8 cellular contexts compared by ENCODE assay signal in the genomic region with DNA sequence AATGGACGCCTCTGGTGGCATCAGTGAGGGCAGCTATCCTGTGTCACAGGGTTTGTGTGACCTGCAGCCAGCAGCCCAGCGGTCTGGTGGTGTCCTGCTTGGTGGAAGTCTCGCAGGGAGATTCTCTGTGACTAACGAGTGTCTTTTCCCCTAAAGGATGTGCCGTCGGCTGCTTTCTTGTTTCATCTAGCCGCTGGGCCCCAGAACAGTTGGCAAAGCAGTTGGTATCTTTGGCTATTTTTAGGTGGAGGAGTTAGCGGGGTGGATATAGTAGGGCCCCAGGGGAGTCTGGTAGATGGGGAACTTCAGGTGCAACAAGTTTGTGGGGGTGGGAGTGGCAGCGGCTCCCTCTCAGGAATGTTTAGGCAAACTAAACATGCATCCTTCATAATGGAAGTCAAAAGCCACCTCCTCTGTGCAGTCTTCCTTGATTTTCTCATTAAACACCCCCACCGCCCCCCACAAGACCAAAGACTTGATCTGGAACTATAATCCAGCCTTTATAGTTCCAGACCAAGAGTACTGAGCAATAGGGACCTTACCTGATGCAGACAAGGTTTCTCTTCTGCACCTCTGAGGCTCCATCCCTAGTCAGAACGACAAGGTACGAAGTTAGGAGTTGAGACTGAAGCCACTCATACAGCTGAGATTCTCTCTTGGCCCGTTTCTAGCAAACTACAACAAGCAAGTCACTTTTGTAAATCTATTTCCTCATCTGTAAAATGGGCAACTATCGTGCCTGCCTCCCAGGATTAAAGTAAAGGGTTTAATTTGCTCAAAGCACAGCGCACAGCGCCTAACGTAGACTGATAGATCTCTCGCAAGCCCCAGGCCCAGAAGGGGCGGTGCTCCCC. TPM values are rescaled to one million over a fixed set of nuclear protein-coding genes. Genes with fewer than 3 reads are reported as not detected.
A peak's percentile ranks its signal among the peaks of the same experiment; 100 is the strongest.
DNase-seq lines count a peak whose midpoint lies in the region; ATAC-seq and TF ChIP-seq lines count a peak whose summit lies in the region.

No MANE protein-coding gene starts in this region.

- peak overlapping the region; percentile 0 to 87 for H3K27ac ChIP-seq in coronary artery

- H3K4me1 Mint-ChIP-seq in CD14-positive monocyte (peaks cover 40% of the 10 kb centered on the region), nephron progenitor cell (peaks cover 43% of the 10 kb centered on the region)

- no peak for TF ChIP-seq CTCF in CD14-positive monocyte (IDR thresholded peaks at IDR 0.05)
- no peak for TF ChIP-seq CTCF in coronary artery (IDR thresholded peaks at IDR 0.05)
- no peak for TF ChIP-seq CTCF in nephron progenitor cell (IDR thresholded peaks at IDR 0.05)

- H3K27ac Mint-ChIP-seq in CD14-positive monocyte (peak overlapping the region in 6 of 7 donors; percentile 76 to 95 (median 90)), nephron progenitor cell (no peak overlapping the region)

- peak overlapping the region; percentile 87 for H3K4me3 ChIP-seq in coronary artery

- H3K36me3 Mint-ChIP-seq in CD14-positive monocyte = peaks cover 10 to 19% of the 10 kb centered on the region in 2 donors
- H3K36me3 Mint-ChIP-seq in nephron progenitor cell (ENCODE audit: low read depth) = no peaks in the 10 kb centered on the region

- H3K27me3 Mint-ChIP-seq in CD14-positive monocyte (ENCODE audit: low read depth in 3 of 3) = peaks cover 0 to 5% (median 2%) of the 10 kb centered on the region in 3 donors
- H3K27me3 Mint-ChIP-seq in nephron progenitor cell (ENCODE audit: low read depth, poor library complexity) = peaks cover 20% of the 10 kb centered on the region

- ATAC-seq in GM21528 (IDR thresholded peaks at IDR 0.05; ENCODE audit: low FRiP score, unreplicated experiment) (no peak), HG02970 (IDR thresholded peaks at IDR 0.05; ENCODE audit: low FRiP score, unreplicated experiment) (no peak)

- intact Hi-C loops in CD14-positive monocyte (cut with micrococcal nuclease) = loop anchor here (2.0 kb wide), 2 partner anchors 15 to 27 kb away; partner anchors contain the start of genes DPP3 (in 2 of the 2) and MRPL11 (in 1 of the 2)

- H3K9me3 Mint-ChIP-seq in CD14-positive monocyte = peaks cover 0 to 8% (median 3%) of the 10 kb centered on the region in 7 donors
- peaks cover 24% of the 10 kb centered on the region for H3K9me3 Mint-ChIP-seq in nephron progenitor cell

- H3K4me3 Mint-ChIP-seq in CD14-positive monocyte (peak overlapping the region; percentile 80 to 91), nephron progenitor cell (peak overlapping the region; percentile 90)

- DNase-seq in CD14-positive monocyte (ENCODE audit: low spot score) (no peak), MV-4-11 (lab: John Stamatoyannopoulos, UW) (peak; percentile 51), coronary artery (ENCODE audit: low spot score) (no peak), nephron progenitor cell (no peak), AG08396 (ENCODE audit: low spot score) (no peak)
- no peak for DNase-seq in stimulated activated CD4-positive, alpha-beta T cell treated with anti-CD3 and anti-CD28 coated beads, Interleukin-4, amount 100 ng/mL, for 1 hour

RNA-seq across cellular contexts. Expression of gene PELI3, which starts 1.1 kb away (rescaled TPM):
- 10 to 100 TPM; 11.3 to 13.2 TPM for polyA plus RNA-seq in CD14-positive monocyte

RNA-seq across cellular contexts. Expression of gene DPP3, which starts 14.6 kb away (rescaled TPM):
- polyA plus RNA-seq in CD14-positive monocyte = 10 to 100 TPM; 22.4 to 26.7 TPM

RNA-seq across cellular contexts. Expression of gene MRPL11, which starts 26.9 kb away (rescaled TPM):
- 10 to 100 TPM; 59.6 to 64.6 TPM for polyA plus RNA-seq in CD14-positive monocyte

RNA-seq across cellular contexts. Expression of gene NPAS4, which starts 44.8 kb away (rescaled TPM):
- polyA plus RNA-seq in CD14-positive monocyte = not detected

RNA-seq across cellular contexts. Expression of gene BBS1, which starts 44.8 kb away (rescaled TPM):
- polyA plus RNA-seq in CD14-positive monocyte = 1 to 10 TPM; 1.3 to 3.5 TPM
